18 cellular contexts compared by ENCODE assay signal in the genomic region with DNA sequence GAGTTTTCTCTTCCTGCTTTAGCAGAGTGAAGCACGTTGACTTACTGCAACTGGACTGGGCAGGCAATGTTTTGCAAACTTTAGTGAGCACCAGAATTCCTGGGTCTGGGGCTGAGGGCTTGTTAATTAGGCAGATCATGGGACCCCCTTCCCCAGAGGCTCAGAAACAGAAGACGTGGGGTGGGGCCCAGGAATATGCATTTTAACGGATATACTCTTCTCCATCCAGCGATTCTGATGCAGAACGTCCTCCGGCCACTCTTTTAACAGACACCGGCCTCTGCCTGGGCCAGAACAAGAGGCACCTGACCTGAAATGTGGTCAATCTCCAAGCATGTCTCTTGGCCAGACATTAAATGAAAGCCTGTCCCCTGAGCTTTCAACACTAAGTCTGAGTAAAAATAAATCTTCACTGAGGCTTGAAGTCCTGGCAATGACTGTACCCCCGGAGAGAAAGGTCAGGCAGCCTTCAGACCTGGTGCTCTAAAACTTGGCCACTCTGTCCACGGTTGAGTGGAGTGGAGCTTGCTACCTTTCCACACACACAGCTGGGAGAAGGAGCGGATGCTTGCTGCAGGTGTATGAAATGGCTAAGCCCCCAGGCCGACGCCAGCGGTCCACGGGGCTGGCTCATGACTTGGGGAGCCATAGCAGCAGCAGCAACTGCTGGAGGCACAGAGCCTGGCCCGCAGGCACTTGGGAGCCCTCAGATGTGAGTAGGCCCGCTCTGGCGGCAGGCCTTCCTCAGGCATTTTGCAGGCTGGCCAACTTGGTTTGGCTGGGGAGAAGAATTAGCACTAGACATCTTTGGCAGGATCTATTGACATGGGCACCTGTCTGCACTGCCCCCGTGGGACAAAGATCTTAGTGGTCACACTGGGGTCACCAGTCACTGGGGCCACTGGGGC.
DNase-seq lines count a peak whose midpoint lies in the region; ATAC-seq and TF ChIP-seq lines count a peak whose summit lies in the region.
"Had no signal": no experiment of that assay in that cellular context is flagged by ENCODE, and none has a peak within 500 bp of the region (broad histone marks: within the 10 kb centered on the region; RNA-seq: fewer than 3 reads in every experiment).

No MANE protein-coding gene starts in this region.

- 31 to 46% (median 36%) methylated on average over 18 of the region's 18 CpGs for WGBS in psoas muscle, 3 donors

- intact Hi-C loops in Right ventricle myocardium superior (cut with DNase I) = no loop called here
- intact Hi-C loops in left cardiac atrium (cut with DNase I) = no loop called here
- intact Hi-C loops in left ventricle myocardium superior (cut with micrococcal nuclease) = no loop called here
- intact Hi-C loops in psoas muscle (cut with DNase I) = no loop called here

- no peak overlapping the region for H3K4me3 ChIP-seq in psoas muscle
- H3K4me3 ChIP-seq: BLaER1 treated with 17β-estradiol and CSF1 and Interleukin-3, amounts not matched to agents 10 nM and 100 nM had no signal

- no peaks in the 10 kb centered on the region for H3K36me3 ChIP-seq in psoas muscle (ENCODE audit: insufficient read depth in 1 of 2, low read depth in 1 of 2)
- H3K36me3 ChIP-seq: BLaER1 treated with 17β-estradiol and CSF1 and Interleukin-3, amounts not matched to agents 10 nM and 100 nM had no signal

- peak overlapping the region; percentile 1 for H3K27ac ChIP-seq in psoas muscle
- H3K27ac ChIP-seq: BLaER1 treated with 17β-estradiol and CSF1 and Interleukin-3, amounts not matched to agents 10 nM and 100 nM had no signal

- no peaks in the 10 kb centered on the region for H3K27me3 ChIP-seq in psoas muscle (ENCODE audit: insufficient read depth in 3 of 3, low read length in 2 of 3)
- H3K27me3 ChIP-seq: BLaER1 treated with 17β-estradiol and CSF1 and Interleukin-3, amounts not matched to agents 10 nM and 100 nM had no signal

- ATAC-seq in Right ventricle myocardium superior (ENCODE audit: poor library complexity) (peak; percentile 76), left cardiac atrium (no peak), left ventricle myocardium superior (peak; percentile 84), psoas muscle (peak; percentile 81 to 90 (median 88))
- ATAC-seq: Panc1 had no signal

- no peaks in the 10 kb centered on the region for H3K9me3 ChIP-seq in psoas muscle

- no peak for TF ChIP-seq CTCF in psoas muscle (IDR thresholded peaks at IDR 0.05)

- DNase-seq in Right ventricle myocardium superior (no peak), left cardiac atrium (no peak), left ventricle myocardium superior (no peak), psoas muscle (peak in 1 of 2 donors; percentile 25), ureter (ENCODE audit: low spot score) (peak; percentile 34), SKM-1 (lab: John Stamatoyannopoulos, UW; ENCODE audit: unreplicated experiment) (no peak), DMS53 treated with DMSO at 0.1 percent for 48 hours (lab: John Stamatoyannopoulos, UW; ENCODE audit: unreplicated experiment) (no peak), NOMO-1 treated with DMSO at 0.1 percent for 48 hours (lab: John Stamatoyannopoulos, UW; ENCODE audit: unreplicated experiment) (no peak)
- DNase-seq: IMR-90, Karpas-422, NCI-H1105, NCI-H1694 treated with DMSO at 0.1 percent for 48 hours, NCI-H2107, NCI-H2227 treated with DMSO at 0.1 percent for 48 hours, NCI-H524, SHP77 treated with DMSO at 0.1 percent for 48 hours had no signal

- H3K4me1 ChIP-seq in psoas muscle = peaks cover 7% of the 10 kb centered on the region

Comparison
In these comparisons a context has a peak if more than half of its experiments do, and no peak if none do; other contexts are left out.
1. ATAC-seq: peak in Right ventricle myocardium superior (single experiment), left ventricle myocardium superior (single experiment) and psoas muscle (4 of 4); none in left cardiac atrium (0 of 2).